ENCODE assay signal across 8 cellular contexts in genomic region chr16:85330694-85331188, GRCh38.
DNase-seq lines count a peak whose midpoint lies in the region; ATAC-seq and TF ChIP-seq lines count a peak whose summit lies in the region.

No MANE protein-coding gene starts in this region.

- peak overlapping the region; percentile 70 for H3K4me2 ChIP-seq in hepatocyte

- no peaks in the 10 kb centered on the region for H3K9me3 ChIP-seq in hepatocyte (ENCODE audit: low read depth)

- no peak overlapping the region for H3K27ac ChIP-seq in hepatocyte

- H3K9me3 Mint-ChIP-seq in activated B cell treated with CpG ODN at 0.5 μM for 24 hours: peaks cover 2% of the 10 kb centered on the region

- H3K4me3 Mint-ChIP-seq in activated B cell treated with CpG ODN at 0.5 μM for 24 hours: no peak overlapping the region

- H3K4me1 Mint-ChIP-seq in activated B cell treated with CpG ODN at 0.5 μM for 24 hours: peaks cover 22% of the 10 kb centered on the region

- no peaks in the 10 kb centered on the region for H3K36me3 Mint-ChIP-seq in activated B cell treated with CpG ODN at 0.5 μM for 24 hours (ENCODE audit: low read depth)

- no peak overlapping the region for H3K4me3 ChIP-seq in hepatocyte

- TF ChIP-seq CTCF in AG09319 (IDR thresholded peaks at IDR 0.05; ENCODE audit: low read depth, low read length): peak; percentile 46
- TF ChIP-seq CTCF in activated B cell treated with CpG ODN at 0.5 μM for 24 hours (IDR thresholded peaks at IDR 0.05): no peak
- peak; percentile 44 for TF ChIP-seq CTCF in hepatocyte (IDR thresholded peaks at IDR 0.05; ENCODE audit: poor library complexity)

- peaks cover 36% of the 10 kb centered on the region for H3K27me3 Mint-ChIP-seq in activated B cell treated with CpG ODN at 0.5 μM for 24 hours

- DNase-seq in AG09319 (ENCODE audit: extremely low read depth, low read depth): peak; percentile 63
- DNase-seq in GDM1 (lab: John Stamatoyannopoulos, UW): peak; percentile 29
- peak; percentile 24 for DNase-seq in NCI-H1105 (lab: John Stamatoyannopoulos, UW)
- no peak for DNase-seq in activated B cell treated with CpG ODN at 0.5 μM for 24 hours
- peak; percentile 78 for DNase-seq in hepatocyte (ENCODE audit: low spot score)
- peak; percentile 84 for DNase-seq in stromal cell of bone marrow (ENCODE audit: low read depth)

- no peak overlapping the region for H2AFZ ChIP-seq in hepatocyte

- no peaks in the 10 kb centered on the region for H3K9me2 ChIP-seq in hepatocyte (replicated peaks; ENCODE audit: insufficient read depth)

- peak; percentile 70 for ATAC-seq in activated B cell treated with CpG ODN at 0.5 μM for 24 hours (ENCODE audit: low read depth)
- ATAC-seq in GM19455 (IDR thresholded peaks at IDR 0.05; ENCODE audit: unreplicated experiment): no peak
- no peak for ATAC-seq in GM18519 (IDR thresholded peaks at IDR 0.05; ENCODE audit: low FRiP score, unreplicated experiment)

- H3K79me2 ChIP-seq in hepatocyte: peaks cover 5% of the 10 kb centered on the region

- no peaks in the 10 kb centered on the region for H3K27me3 ChIP-seq in hepatocyte

- H3K27ac Mint-ChIP-seq in activated B cell treated with CpG ODN at 0.5 μM for 24 hours: no peak overlapping the region

- H4K20me1 ChIP-seq in hepatocyte (ENCODE audit: insufficient read depth, poor library complexity, severe bottlenecking): peaks cover 5% of the 10 kb centered on the region

- H3K4me1 ChIP-seq in hepatocyte (ENCODE audit: insufficient read depth): peaks cover 55% of the 10 kb centered on the region

- CTCF ChIA-PET in activated B cell treated with CpG ODN at 0.5 μM for 24 hours (lab: Charles Lee): interaction anchor here (0.9 to 1.9 kb wide), 6 partner anchors 13 to 28 kb away, joined by 3 to 11 read pairs (median 4); no protein-coding TSS in a partner anchor

- H3K36me3 ChIP-seq in hepatocyte (replicated peaks; ENCODE audit: insufficient read depth, low read depth): no peaks in the 10 kb centered on the region

- WGBS in hepatocyte (ENCODE audit: low lambda C conversion rate, missing lambda C conversion rate): 36% methylated on average over 6 of the region's 6 CpGs

- POLR2A ChIA-PET in activated B cell treated with CpG ODN at 0.5 μM for 24 hours (lab: Charles Lee): interaction anchor here (1.1 kb wide), 1 partner anchor 26 kb away, joined by 3 read pairs; no protein-coding TSS in a partner anchor

- intact Hi-C loops in activated B cell treated with CpG ODN at 0.5 μM for 24 hours (cut with micrococcal nuclease): loop anchor here (1.0 kb wide), 1 partner anchor 27 kb away; no protein-coding TSS in a partner anchor
